8 cellular contexts compared by ENCODE assay signal in genomic region chr11:124799384-124800225, GRCh38. TPM values are rescaled to one million over a fixed set of nuclear protein-coding genes. Genes with fewer than 3 reads are reported as not detected.
DNase-seq lines count a peak whose midpoint lies in the region; ATAC-seq and TF ChIP-seq lines count a peak whose summit lies in the region.

No MANE protein-coding gene starts in this region.

- H4K20me1 ChIP-seq in neural cell (ENCODE audit: insufficient read depth), result no peaks in the 10 kb centered on the region

- no peaks in the 10 kb centered on the region for H3K27me3 ChIP-seq in neural cell (ENCODE audit: insufficient read depth, low read depth, low read length)
- no peaks in the 10 kb centered on the region for H3K27me3 ChIP-seq in tibial artery

- H3F3A ChIP-seq in neural cell (ENCODE audit: insufficient read depth, low read length, poor library complexity, severe bottlenecking), result peaks cover 4% of the 10 kb centered on the region

- TF ChIP-seq CTCF in fibroblast of mammary gland (conservative IDR thresholded peaks at IDR 0.05; ENCODE audit: control insufficient read depth, insufficient read depth, low read depth, low read length) (no peak), neural cell (IDR thresholded peaks at IDR 0.05; ENCODE audit: poor library complexity, severe bottlenecking) (peak; percentile 12), tibial artery (IDR thresholded peaks at IDR 0.05) (no peak)

- no peaks in the 10 kb centered on the region for H3K9me3 ChIP-seq in neural cell (ENCODE audit: low read length)
- H3K9me3 ChIP-seq in tibial artery, result no peaks in the 10 kb centered on the region

- peaks cover 0 to 37% (median 21%) of the 10 kb centered on the region in 4 donors for H3K4me1 ChIP-seq in tibial artery

- H2AFZ ChIP-seq in neural cell (ENCODE audit: low read depth, low read length), result peak overlapping the region; percentile 51

- TF ChIP-seq EP300 in neural cell (conservative IDR thresholded peaks at IDR 0.05; ENCODE audit: poor library complexity, severe bottlenecking), result no peak

- H3K27ac ChIP-seq in neural cell (ENCODE audit: low read length) (peak overlapping the region; percentile 97), tibial artery (peak overlapping the region; percentile 99)

- H3K36me3 ChIP-seq in neural cell (ENCODE audit: insufficient read depth, low read length) (no peaks in the 10 kb centered on the region), tibial artery (no peaks in the 10 kb centered on the region)

- peaks cover 47% of the 10 kb centered on the region for H3K79me2 ChIP-seq in neural cell (replicated peaks; ENCODE audit: insufficient read depth, low read length)

- intact Hi-C loops in tibial artery (cut with DNase I; ENCODE audit: low total_unique reads), result loop anchor here (5.0 to 10.0 kb wide), 3 partner anchors 37 to 55 kb away; partner anchors contain the start of gene ESAM

- H3K9ac ChIP-seq in neural cell (ENCODE audit: low read length), result peak overlapping the region; percentile 98

- no peaks in the 10 kb centered on the region for H3K9me2 ChIP-seq in neural cell (ENCODE audit: insufficient read depth, low read length)

- H3K4me2 ChIP-seq in neural cell (ENCODE audit: low read length), result peak overlapping the region; percentile 89

- peak overlapping the region; percentile 73 for H3K4me3 ChIP-seq in fibroblast of mammary gland (ENCODE audit: control insufficient read depth, low read depth, low read length)
- peak overlapping the region; percentile 91 for H3K4me3 ChIP-seq in neural cell (ENCODE audit: low read length)
- peak overlapping the region; percentile 98 to 100 for H3K4me3 ChIP-seq in tibial artery

- peak; percentile 42 for ATAC-seq in HG02759 (IDR thresholded peaks at IDR 0.05; ENCODE audit: unreplicated experiment)

- peak; percentile 2 for TF ChIP-seq RAD21 in neural cell (conservative IDR thresholded peaks at IDR 0.05)

- peak; percentile 14 to 73 (median 73) for DNase-seq in NCI-H1417 (lab: John Stamatoyannopoulos, UW)
- DNase-seq in NCI-H1417 treated with DMSO at 0.1 percent for 48 hours (lab: John Stamatoyannopoulos, UW), result no peak
- peak; percentile 25 for DNase-seq in NOMO-1 treated with DMSO at 0.1 percent for 48 hours (lab: John Stamatoyannopoulos, UW; ENCODE audit: unreplicated experiment)
- DNase-seq in activated T-helper 1 cell treated with Interleukin-2 at 50 U/mL for 16 hours (ENCODE audit: low read depth), result peak; percentile 35
- DNase-seq in fibroblast of mammary gland (ENCODE audit: low read depth), result peak; percentile 14
- peak in 1 of 2 donors; percentile 70 for DNase-seq in tibial artery

TF ChIP-seq in neural cell, 6 proteins besides CTCF, POLR2A, EP300 and RAD21:
- TF ChIP-seq SMC3 (conservative IDR thresholded peaks at IDR 0.05; ENCODE audit: poor library complexity), result no peak
- peak; percentile 12 for TF ChIP-seq POLR2AphosphoS5 (IDR thresholded peaks at IDR 0.05)
TF ChIP-seq in neural cell: peak in this region for 1.

RNA-seq across cellular contexts. Expression of gene MSANTD2, which starts 0.6 kb away (rescaled TPM):
- polyA plus RNA-seq in neural cell, result 40.8 and 45.3 TPM in 2 replicates
- 41.6 and 45.5 TPM in 2 replicates for polyA minus RNA-seq in neural cell

RNA-seq across cellular contexts. Expression of gene ESAM, which starts 37.5 kb away (rescaled TPM):
- polyA plus RNA-seq in neural cell, result 0.77 TPM in 1 of 2 replicates, not detected in the other
- polyA minus RNA-seq in neural cell, result 0.73 and 0.93 TPM in 2 replicates

RNA-seq across cellular contexts. Expression of gene VSIG2, which starts 47.5 kb away (rescaled TPM):
- not detected in 2 replicates for polyA plus RNA-seq in neural cell
- not detected in 2 replicates for polyA minus RNA-seq in neural cell

RNA-seq across cellular contexts. Expression of gene NRGN, which starts 59.9 kb away (rescaled TPM):
- polyA plus RNA-seq in neural cell, result 0.69 and 1.1 TPM in 2 replicates
- polyA minus RNA-seq in neural cell, result 0.58 and 1.5 TPM in 2 replicates
